Comparison of ENCODE assay signal across 1 cellular context in genomic region chr2:239190346-239190745, GRCh38.
TF ChIP-seq lines count a peak whose summit lies in the region.

No MANE protein-coding gene starts in this region.

TF ChIP-seq in GM23338, 12 proteins besides CTCF, POLR2A, EP300 and RAD21 (continued from another document):
- TF ChIP-seq ZNF462 (CRISPR knock-in tag; IDR thresholded peaks at IDR 0.05) (no peak), ZNF331 (CRISPR knock-in tag; IDR thresholded peaks at IDR 0.05; ENCODE audit: low read depth) (no peak)
- TF ChIP-seq, protein P1, sequence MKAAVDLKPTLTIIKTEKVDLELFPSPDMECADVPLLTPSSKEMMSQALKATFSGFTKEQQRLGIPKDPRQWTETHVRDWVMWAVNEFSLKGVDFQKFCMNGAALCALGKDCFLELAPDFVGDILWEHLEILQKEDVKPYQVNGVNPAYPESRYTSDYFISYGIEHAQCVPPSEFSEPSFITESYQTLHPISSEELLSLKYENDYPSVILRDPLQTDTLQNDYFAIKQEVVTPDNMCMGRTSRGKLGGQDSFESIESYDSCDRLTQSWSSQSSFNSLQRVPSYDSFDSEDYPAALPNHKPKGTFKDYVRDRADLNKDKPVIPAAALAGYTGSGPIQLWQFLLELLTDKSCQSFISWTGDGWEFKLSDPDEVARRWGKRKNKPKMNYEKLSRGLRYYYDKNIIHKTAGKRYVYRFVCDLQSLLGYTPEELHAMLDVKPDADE (IDR thresholded peaks at IDR 0.05) = no peak
TF ChIP-seq in GM23338: peak in this region for 0.
